In genomic region chr12:121530600-121531355, GRCh38 we compare ENCODE assay signal across 1 cellular context.
TF ChIP-seq lines count a peak whose summit lies in the region.

No MANE protein-coding gene starts in this region.

TF ChIP-seq in HEK293, 187 proteins besides CTCF, POLR2A, EP300 and RAD21 (continued from another document):
- no peak for TF ChIP-seq ZBTB7A (tag by site-specific recombination; IDR thresholded peaks at IDR 0.05; ENCODE audit: low read depth)
- TF ChIP-seq HOXC10 (CRISPR knock-in tag; IDR thresholded peaks at IDR 0.05), result no peak
- no peak for TF ChIP-seq ZNF362 (tag by site-specific recombination; IDR thresholded peaks at IDR 0.05)
- no peak for TF ChIP-seq ZNF555 (tag by site-specific recombination; conservative IDR thresholded peaks at IDR 0.05)
- TF ChIP-seq ATF2 (tag by site-specific recombination; IDR thresholded peaks at IDR 0.05; ENCODE audit: low read depth), result no peak
- 0 out of 2 replicates have a peak, but pooled peaks have one; percentile 12 for TF ChIP-seq ZNF366 (tag by site-specific recombination; conservative IDR thresholded peaks at IDR 0.05)
- peak; percentile 93 for TF ChIP-seq GLIS1 (tag by site-specific recombination; IDR thresholded peaks at IDR 0.05)
- no peak for TF ChIP-seq ZNF148 (tag by site-specific recombination; IDR thresholded peaks at IDR 0.05; ENCODE audit: borderline replicate concordance)
- TF ChIP-seq ZNF645 (tag by site-specific recombination; IDR thresholded peaks at IDR 0.05), result no peak
- no peak for TF ChIP-seq ZNF18 (tag by site-specific recombination; IDR thresholded peaks at IDR 0.05)
- no peak for TF ChIP-seq ZBTB20 (tag by site-specific recombination; IDR thresholded peaks at IDR 0.05)
- peak; percentile 40; the same call in 1 of the 2 replicates for TF ChIP-seq PATZ1 (tag by site-specific recombination; IDR thresholded peaks at IDR 0.05)
- TF ChIP-seq SP3 (tag by site-specific recombination; IDR thresholded peaks at IDR 0.05), result no peak
- no peak for TF ChIP-seq ZNF184 (tag by site-specific recombination; IDR thresholded peaks at IDR 0.05)
- no peak for TF ChIP-seq KLF1 (tag by site-specific recombination; IDR thresholded peaks at IDR 0.05)
- TF ChIP-seq ZBTB17 (tag by site-specific recombination; IDR thresholded peaks at IDR 0.05), result peak; percentile 57; the same call in 1 of the 2 replicates
- no peak for TF ChIP-seq ZNF214 (tag by site-specific recombination; IDR thresholded peaks at IDR 0.05; ENCODE audit: borderline replicate concordance)
- no peak for TF ChIP-seq ZBTB11 (tag by site-specific recombination; conservative IDR thresholded peaks at IDR 0.05; ENCODE audit: low read depth)
- peak; percentile 99 for TF ChIP-seq ZFHX2 (tag by site-specific recombination; conservative IDR thresholded peaks at IDR 0.05)
- no peak for TF ChIP-seq TSHZ1 (tag by site-specific recombination; IDR thresholded peaks at IDR 0.05; ENCODE audit: borderline replicate concordance)
- TF ChIP-seq ZBTB8A (tag by site-specific recombination; IDR thresholded peaks at IDR 0.05), result no peak
- TF ChIP-seq ZNF24 (tag by site-specific recombination; IDR thresholded peaks at IDR 0.05), result no peak
- TF ChIP-seq ZNF132 (tag by site-specific recombination; IDR thresholded peaks at IDR 0.05; ENCODE audit: borderline replicate concordance), result no peak
- no peak for TF ChIP-seq ZNF580 (tag by site-specific recombination; IDR thresholded peaks at IDR 0.05)
